8 cellular contexts compared by ENCODE assay signal in genomic region chrX:46446727-46447378, GRCh38.
DNase-seq lines count a peak whose midpoint lies in the region; ATAC-seq and TF ChIP-seq lines count a peak whose summit lies in the region.

No MANE protein-coding gene starts in this region.

- peaks cover 0 to 4% (median 0%) of the 10 kb centered on the region in 7 donors for H3K9me3 Mint-ChIP-seq in CD14-positive monocyte
- H3K9me3 Mint-ChIP-seq in activated CD4-positive, alpha-beta memory T cell treated with anti-CD3 and anti-CD28 coated beads, Interleukin-2, amount 10 ng/mL, durations not matched to agents 7 days and 5 days: no peaks in the 10 kb centered on the region

- peaks cover 11 to 17% of the 10 kb centered on the region in 2 donors for H3K36me3 Mint-ChIP-seq in CD14-positive monocyte
- H3K36me3 Mint-ChIP-seq in activated CD4-positive, alpha-beta memory T cell treated with anti-CD3 and anti-CD28 coated beads, Interleukin-2, amount 10 ng/mL, durations not matched to agents 7 days and 5 days (ENCODE audit: low read depth): peaks cover 23% of the 10 kb centered on the region

- POLR2A ChIA-PET in activated CD4-positive, alpha-beta memory T cell treated with anti-CD3 and anti-CD28 coated beads, Interleukin-2, amount 10 ng/mL, durations not matched to agents 7 days and 5 days (lab: Charles Lee): no interaction called here

- H3K27me3 Mint-ChIP-seq in CD14-positive monocyte (ENCODE audit: low read depth in 3 of 3): peaks cover 0 to 1% (median 0%) of the 10 kb centered on the region in 3 donors
- H3K27me3 Mint-ChIP-seq in activated CD4-positive, alpha-beta memory T cell treated with anti-CD3 and anti-CD28 coated beads, Interleukin-2, amount 10 ng/mL, durations not matched to agents 7 days and 5 days: no peaks in the 10 kb centered on the region

- TF ChIP-seq CTCF in CD14-positive monocyte (IDR thresholded peaks at IDR 0.05) (no peak), lower lobe of right lung (IDR thresholded peaks at IDR 0.05) (no peak)

- peak; percentile 89 for DNase-seq in CD14-positive monocyte (ENCODE audit: low spot score)
- DNase-seq in NCI-H774 (lab: John Stamatoyannopoulos, UW): peak; percentile 57
- DNase-seq in activated CD4-positive, alpha-beta memory T cell treated with anti-CD3 and anti-CD28 coated beads, Interleukin-2, amount 10 ng/mL, durations not matched to agents 7 days and 5 days: peak; percentile 87
- DNase-seq in ecto neural progenitor cell (ENCODE audit: low spot score): peak; percentile 89
- DNase-seq in lower lobe of right lung: peak; percentile 89
- peak; percentile 64 to 71 (median 69) for DNase-seq in stimulated activated CD4-positive, alpha-beta T cell treated with anti-CD3 and anti-CD28 coated beads, TNF-alpha, amount 100 ng/mL, for 1 hour (ENCODE audit: low read depth in 3 of 3, low spot score in 1 of 3)

- CTCF ChIA-PET in activated CD4-positive, alpha-beta memory T cell treated with anti-CD3 and anti-CD28 coated beads, Interleukin-2, amount 10 ng/mL, durations not matched to agents 7 days and 5 days (lab: Charles Lee): no interaction called here

- no peaks in the 10 kb centered on the region for H3K27me3 ChIP-seq in lower lobe of right lung (ENCODE audit: low read depth)

- peak overlapping the region; percentile 87 for H3K4me3 Mint-ChIP-seq in CD14-positive monocyte
- H3K4me3 Mint-ChIP-seq in activated CD4-positive, alpha-beta memory T cell treated with anti-CD3 and anti-CD28 coated beads, Interleukin-2, amount 10 ng/mL, durations not matched to agents 7 days and 5 days: peak overlapping the region; percentile 81

- ATAC-seq in GM19328 (IDR thresholded peaks at IDR 0.05; ENCODE audit: unreplicated experiment) (peak; percentile 84), HG03460 (IDR thresholded peaks at IDR 0.05; ENCODE audit: unreplicated experiment) (peak; percentile 92), lower lobe of right lung (peak; percentile 98 to 99)

- intact Hi-C loops in CD14-positive monocyte (cut with micrococcal nuclease) (no loop called here), lower lobe of right lung (cut with DNase I) (no loop called here)

- H3K4me1 Mint-ChIP-seq in CD14-positive monocyte: peaks cover 16% of the 10 kb centered on the region
- H3K4me1 Mint-ChIP-seq in activated CD4-positive, alpha-beta memory T cell treated with anti-CD3 and anti-CD28 coated beads, Interleukin-2, amount 10 ng/mL, durations not matched to agents 7 days and 5 days: peaks cover 24% of the 10 kb centered on the region

- no peaks in the 10 kb centered on the region for H3K9me3 ChIP-seq in lower lobe of right lung

- H3K27ac Mint-ChIP-seq in CD14-positive monocyte: peak overlapping the region; percentile 85 to 95 (median 92)
- peak overlapping the region; percentile 85 for H3K27ac Mint-ChIP-seq in activated CD4-positive, alpha-beta memory T cell treated with anti-CD3 and anti-CD28 coated beads, Interleukin-2, amount 10 ng/mL, durations not matched to agents 7 days and 5 days

- peaks cover 14% of the 10 kb centered on the region for H3K36me3 ChIP-seq in lower lobe of right lung

- H3K4me1 ChIP-seq in lower lobe of right lung: peaks cover 6% of the 10 kb centered on the region

- peak overlapping the region; percentile 60 for H3K4me3 ChIP-seq in lower lobe of right lung

- H3K27ac ChIP-seq in lower lobe of right lung: peak overlapping the region; percentile 83

Comparison
In these comparisons a context has a peak if more than half of its experiments do, and no peak if none do; other contexts are left out.
1. Peak in every context shown above with its lines: DNase-seq, ATAC-seq, H3K4me3 ChIP-seq and H3K27ac ChIP-seq.